In genomic region chr2:110146183-110146944, GRCh38 we compare ENCODE assay signal across 19 cellular contexts. TPM values are rescaled to one million over a fixed set of nuclear protein-coding genes. Genes with fewer than 3 reads are reported as not detected.
DNase-seq lines count a peak whose midpoint lies in the region; ATAC-seq, FAIRE-seq and TF ChIP-seq lines count a peak whose summit lies in the region.
"Had no signal": no experiment of that assay in that cellular context is flagged by ENCODE, and none has a peak within 500 bp of the region (broad histone marks: within the 10 kb centered on the region; RNA-seq: fewer than 3 reads in every experiment).

No MANE protein-coding gene starts in this region.

- no peak overlapping the region for H3K4me3 ChIP-seq in A549
- H3K4me3 ChIP-seq in small intestine (ENCODE audit: low read depth in 1 of 2, low read length in 2 of 2): no peak overlapping the region
- H3K4me3 ChIP-seq: GM23248, HAP-1 had no signal

- H3K36me3 Mint-ChIP-seq in activated T-cell treated with anti-CD3 and anti-CD28 coated beads, Interleukin-2, amount 50 U/mL, for 72 hours (ENCODE audit: insufficient read depth in 2 of 2): peaks cover 0 to 8% of the 10 kb centered on the region in 2 donors
- H3K36me3 Mint-ChIP-seq in activated T-cell treated with anti-CD3 and anti-CD28 coated beads, Interleukin-2, amount 50 U/mL, for 4 hours (ENCODE audit: insufficient read depth): peaks cover 1% of the 10 kb centered on the region

- H3K27me3 Mint-ChIP-seq in activated T-cell treated with anti-CD3 and anti-CD28 coated beads, Interleukin-2, amount 50 U/mL, for 72 hours (ENCODE audit: low read depth): no peaks in the 10 kb centered on the region
- no peaks in the 10 kb centered on the region for H3K27me3 Mint-ChIP-seq in activated T-cell treated with anti-CD3 and anti-CD28 coated beads, Interleukin-2, amount 50 U/mL, for 4 hours (ENCODE audit: low read depth)
- H3K27me3 Mint-ChIP-seq: CD4-positive, alpha-beta T cell had no signal

- CTCF ChIA-PET in A549 (lab: Yijun Ruan, JAX): interaction anchor here (1.5 kb wide), 1 partner anchor 30 kb away, joined by 4 read pairs; no protein-coding TSS in a partner anchor

- ATAC-seq in activated T-cell treated with anti-CD3 and anti-CD28 coated beads, Interleukin-2, amount 50 U/mL, for 72 hours (replicated peaks in 1 of 2): no peak
- ATAC-seq in activated T-cell treated with anti-CD3 and anti-CD28 coated beads, Interleukin-2, amount 50 U/mL, for 4 hours: no peak
- no peak for ATAC-seq in A549

- WGBS in A549 (ENCODE audit: missing lambda C conversion rate): 50% methylated on average over 2 of the region's 2 CpGs
- 46 to 80% (median 60%) methylated on average over 2 of the region's 2 CpGs for WGBS in small intestine, 3 donors

- TF ChIP-seq POLR2A in A549 (IDR thresholded peaks at IDR 0.05; ENCODE audit: low read length): no peak

- H3K36me3 ChIP-seq in small intestine (ENCODE audit: control insufficient read depth in 2 of 2, insufficient read depth in 2 of 2, low read length in 2 of 2): no peaks in the 10 kb centered on the region
- H3K36me3 ChIP-seq: HAP-1 had no signal

- H3K4me1 Mint-ChIP-seq in activated T-cell treated with anti-CD3 and anti-CD28 coated beads, Interleukin-2, amount 50 U/mL, for 72 hours (ENCODE audit: low read depth): peaks cover 59% of the 10 kb centered on the region
- H3K4me1 Mint-ChIP-seq in activated T-cell treated with anti-CD3 and anti-CD28 coated beads, Interleukin-2, amount 50 U/mL, for 4 hours (ENCODE audit: low read depth): peaks cover 14% of the 10 kb centered on the region

- no peak for TF ChIP-seq CTCF in A549 (IDR thresholded peaks at IDR 0.05)
- TF ChIP-seq CTCF in D721Med (IDR thresholded peaks at IDR 0.05; ENCODE audit: insufficient read depth, missing control alignments): no peak

- H3K4me1 ChIP-seq in A549: peaks cover 22% of the 10 kb centered on the region
- H3K4me1 ChIP-seq in small intestine (ENCODE audit: control insufficient read depth in 2 of 2, insufficient read depth in 1 of 2, low read depth in 1 of 2, low read length in 1 of 2): peaks cover 0 to 3% of the 10 kb centered on the region in 2 donors
- H3K4me1 ChIP-seq: HAP-1 had no signal

- no peak for TF ChIP-seq EP300 in A549 (IDR thresholded peaks at IDR 0.05)

- no peak overlapping the region for H3K27ac Mint-ChIP-seq in activated T-cell treated with anti-CD3 and anti-CD28 coated beads, Interleukin-2, amount 50 U/mL, for 72 hours
- H3K27ac Mint-ChIP-seq: CD4-positive, alpha-beta T cell had no signal

- FAIRE-seq in A549 (lab: Jason Lieb, UNC) (no peak), small intestine (lab: Jason Lieb, UNC) (no peak), D721Med (lab: Jason Lieb, UNC) (no peak)
- FAIRE-seq: A204.1, GM12892, GM18507 had no signal

- H3K27ac ChIP-seq in A549 (no peak overlapping the region; a peak in 1 of 6 replicates), small intestine (ENCODE audit: low read depth in 1 of 2, low read length in 1 of 2) (no peak overlapping the region)
- H3K27ac ChIP-seq: C4-2B, GM23248 had no signal

- H3K27me3 ChIP-seq in small intestine (ENCODE audit: control insufficient read depth in 2 of 2, insufficient read depth in 2 of 2, low read length in 2 of 2): no peaks in the 10 kb centered on the region

- DNase-seq in activated T-cell treated with anti-CD3 and anti-CD28 coated beads, Interleukin-2, amount 50 U/mL, for 72 hours: no peak
- DNase-seq in activated T-cell treated with anti-CD3 and anti-CD28 coated beads, Interleukin-2, amount 50 U/mL, for 4 hours: no peak
- DNase-seq in A549 (ENCODE audit: low read depth in 1 of 2, low spot score in 1 of 2) (no peak), HT-29 (ENCODE audit: low spot score) (peak; percentile 20), small intestine (peak; percentile 31), D721Med (ENCODE audit: insufficient read length, low spot score) (no peak)
- DNase-seq: AML-193; Caco-2; CD4-positive, alpha-beta T cell; DMS153; DMS79; GDM1; GM23248; IMR-90 had no signal

- peak overlapping the region; percentile 2 to 6 for H3K4me3 Mint-ChIP-seq in activated T-cell treated with anti-CD3 and anti-CD28 coated beads, Interleukin-2, amount 50 U/mL, for 72 hours
- no peak overlapping the region for H3K4me3 Mint-ChIP-seq in activated T-cell treated with anti-CD3 and anti-CD28 coated beads, Interleukin-2, amount 50 U/mL, for 4 hours
- H3K4me3 Mint-ChIP-seq: CD4-positive, alpha-beta T cell had no signal

- POLR2A ChIA-PET in A549 (lab: Yijun Ruan, JAX): no interaction called here

- H3K9me3 ChIP-seq in A549 (0 out of 3 replicates have a peak, but pooled peaks cover 4% of the 10 kb centered on the region), small intestine (ENCODE audit: control insufficient read depth, low read depth) (no peaks in the 10 kb centered on the region)
- H3K9me3 ChIP-seq: Caco-2, HAP-1 had no signal

- H3K4me2 ChIP-seq in A549: 0 out of 3 replicates have a peak overlapping the region, but pooled peaks have one; percentile 16

- peaks cover 2 to 4% of the 10 kb centered on the region in 2 donors for H3K9me3 Mint-ChIP-seq in activated T-cell treated with anti-CD3 and anti-CD28 coated beads, Interleukin-2, amount 50 U/mL, for 72 hours
- H3K9me3 Mint-ChIP-seq in activated T-cell treated with anti-CD3 and anti-CD28 coated beads, Interleukin-2, amount 50 U/mL, for 4 hours: peaks cover 3% of the 10 kb centered on the region
- H3K9me3 Mint-ChIP-seq: CD4-positive, alpha-beta T cell had no signal

- no peak for TF ChIP-seq RAD21 in A549 (conservative IDR thresholded peaks at IDR 0.05 in 1 of 2, IDR thresholded peaks at IDR 0.05 in 1 of 2)

TF ChIP-seq in A549, 52 proteins besides CTCF, POLR2A, EP300 and RAD21:
- TF ChIP-seq TFCP2L1 (CRISPR knock-in tag; IDR thresholded peaks at IDR 0.05) (no peak), ATOH8 (CRISPR knock-in tag; IDR thresholded peaks at IDR 0.05; ENCODE audit: low read depth) (no peak), RFX5 (IDR thresholded peaks at IDR 0.05) (no peak), ESRRA (IDR thresholded peaks at IDR 0.05; ENCODE audit: borderline replicate concordance, low read length) (no peak), JUNB (IDR thresholded peaks at IDR 0.05) (no peak), GATA3 (IDR thresholded peaks at IDR 0.05; ENCODE audit: borderline replicate concordance) (no peak), HEYL (CRISPR knock-in tag; IDR thresholded peaks at IDR 0.05) (no peak), FOSB (CRISPR knock-in tag; IDR thresholded peaks at IDR 0.05) (no peak), SMC3 (IDR thresholded peaks at IDR 0.05) (no peak), RNF2 (IDR thresholded peaks at IDR 0.05; ENCODE audit: borderline replicate concordance, low read depth) (no peak), RARB (CRISPR knock-in tag; IDR thresholded peaks at IDR 0.05) (no peak), JUN (IDR thresholded peaks at IDR 0.05) (no peak), HOXB13 (CRISPR knock-in tag; IDR thresholded peaks at IDR 0.05; ENCODE audit: low read depth) (no peak), HOXB5 (CRISPR knock-in tag; IDR thresholded peaks at IDR 0.05) (no peak), TP53 (CRISPR knock-in tag; IDR thresholded peaks at IDR 0.05) (no peak)

RNA-seq across cellular contexts. Expression of gene MALL, which starts 30.7 kb away (rescaled TPM):
- under 1 TPM in 1 of 2 donors, not detected in 1; 0.17 TPM for total RNA-seq in activated T-cell treated with anti-CD3 and anti-CD28 coated beads, Interleukin-2, amount 50 U/mL, for 72 hours
- under 1 TPM; 0.34 to 0.78 (median 0.54) TPM for total RNA-seq in activated T-cell treated with anti-CD3 and anti-CD28 coated beads, Interleukin-2, amount 50 U/mL, for 4 hours
- polyA plus RNA-seq in A549 (2011; rRNA removed) (77.8 and 104 TPM in 2 replicates), A549 (2017; fragmentation: RNase III; extraction: RNeasy Plus Mini Kit Qiagen cat#74134 plus additional on column Dnase treatment) (115 to 123 TPM (median 123 TPM) in 3 replicates), small intestine (100 to 1,000 TPM; 123 to 199 (median 153) TPM)
- 102 and 121 TPM in 2 replicates for polyA plus RNA-seq in A549 (2012; cell fraction: cytosol; rRNA removed)
- polyA plus RNA-seq in A549 (2012; cell fraction: nucleus; rRNA removed): 43.3 and 60.5 TPM in 2 replicates
- polyA minus RNA-seq in A549 (2011; rRNA and poly(A)+ RNA removed): 61.2 and 72.1 TPM in 2 replicates
- total RNA-seq in HT-29 (2014; rRNA removed; shearing (Covaris generic)): 82.0 and 83.0 TPM in 2 replicates
- total RNA-seq: CD4-positive, alpha-beta T cell had no signal

RNA-seq across cellular contexts. Expression of gene NPHP1, which starts 58.4 kb away (rescaled TPM):
- total RNA-seq in activated T-cell treated with anti-CD3 and anti-CD28 coated beads, Interleukin-2, amount 50 U/mL, for 72 hours: 1 to 10 TPM; 1.1 to 1.8 TPM
- 1 to 10 TPM; 1.5 to 2.2 (median 1.8) TPM for total RNA-seq in activated T-cell treated with anti-CD3 and anti-CD28 coated beads, Interleukin-2, amount 50 U/mL, for 4 hours
- polyA plus RNA-seq in A549 (2011; rRNA removed) (9.6 and 15.4 TPM in 2 replicates), A549 (2017; fragmentation: RNase III; extraction: RNeasy Plus Mini Kit Qiagen cat#74134 plus additional on column Dnase treatment) (7.4 to 8.5 TPM (median 8.4 TPM) in 3 replicates), small intestine (1 to 10 TPM in 1 of 3 donors, under 1 TPM in 2; 0.27 to 1.7 (median 0.67) TPM)
- polyA plus RNA-seq in A549 (2012; cell fraction: cytosol; rRNA removed): 2.7 and 2.8 TPM in 2 replicates
- polyA plus RNA-seq in A549 (2012; cell fraction: nucleus; rRNA removed): 1.7 and 3.1 TPM in 2 replicates
- polyA minus RNA-seq in A549 (2011; rRNA and poly(A)+ RNA removed): 1.5 and 2.1 TPM in 2 replicates
- total RNA-seq in HT-29 (2014; rRNA removed; shearing (Covaris generic)): 0.92 and 2.0 TPM in 2 replicates

Comparison
In these comparisons a context has a peak if more than half of its experiments do, and no peak if none do; other contexts are left out.
1. DNase-seq: peak in HT-29 (single experiment) and small intestine (single experiment); none in activated T-cell treated with anti-CD3 and anti-CD28 coated beads, Interleukin-2, amount 50 U/mL, for 72 hours (0 of 2), activated T-cell treated with anti-CD3 and anti-CD28 coated beads, Interleukin-2, amount 50 U/mL, for 4 hours (single experiment), A549 (0 of 2) and D721Med (single experiment).
2. RNA of gene MALL, which starts 30.7 kb away (total RNA-seq): 82.0 to 83.0 TPM in HT-29; 0.34 to 0.78 TPM in activated T-cell treated with anti-CD3 and anti-CD28 coated beads, Interleukin-2, amount 50 U/mL, for 4 hours and 0.17 TPM in activated T-cell treated with anti-CD3 and anti-CD28 coated beads, Interleukin-2, amount 50 U/mL, for 72 hours; every median in the first group is over 10 times any median in the second.